16 cellular contexts compared by ENCODE assay signal in the genomic region with DNA sequence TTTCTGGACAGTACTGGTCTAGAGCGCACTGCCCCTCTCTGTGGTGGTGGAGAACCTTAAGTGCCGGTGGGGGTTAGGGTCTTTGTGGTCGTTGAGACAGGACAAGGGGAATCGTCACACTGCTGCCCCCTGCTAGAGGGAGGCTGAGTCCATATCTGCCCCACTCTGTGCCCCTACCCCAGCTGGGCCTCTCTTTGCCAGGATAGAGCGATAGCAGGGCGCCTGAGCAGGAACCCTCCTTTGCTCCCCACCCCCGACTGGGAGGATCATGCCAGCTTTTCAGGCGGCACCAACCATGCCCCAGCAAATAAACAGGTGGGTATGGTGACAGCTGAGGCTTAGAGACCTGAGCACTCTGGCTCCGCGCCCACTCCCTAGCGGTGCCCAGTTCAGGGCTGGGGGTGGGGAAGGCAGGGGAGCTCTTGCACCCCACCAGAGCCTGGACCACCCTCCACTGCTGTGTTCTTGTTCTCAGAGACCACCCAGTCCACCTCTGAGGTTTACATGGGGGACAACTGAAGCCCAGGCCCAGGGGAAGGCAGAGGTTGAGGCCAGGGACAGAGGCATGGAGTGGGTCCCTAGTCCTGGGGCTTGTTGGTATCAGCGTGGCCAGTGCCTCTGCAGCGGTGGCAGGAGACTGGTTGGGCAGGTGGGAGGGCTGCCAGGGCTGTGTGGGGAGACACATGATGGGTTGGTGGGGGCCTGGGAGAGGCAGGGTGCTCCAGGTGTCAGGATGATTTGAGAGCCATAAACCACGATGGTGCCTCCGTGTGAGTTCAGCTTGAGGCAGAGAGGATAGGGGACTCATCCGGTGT. TPM values are rescaled to one million over a fixed set of nuclear protein-coding genes. Genes with fewer than 3 reads are reported as not detected.
A peak's percentile ranks its signal among the peaks of the same experiment; 100 is the strongest.
DNase-seq lines count a peak whose midpoint lies in the region; ATAC-seq, FAIRE-seq and TF ChIP-seq lines count a peak whose summit lies in the region.
"Had no signal": no experiment of that assay in that cellular context is flagged by ENCODE, and none has a peak within 500 bp of the region (broad histone marks: within the 10 kb centered on the region; RNA-seq: fewer than 3 reads in every experiment).

No MANE protein-coding gene starts in this region.

- POLR2A ChIA-PET in activated B cell treated with CpG ODN at 0.5 μM for 24 hours (lab: Charles Lee), result no interaction called here

- H3K9me3 ChIP-seq in lower lobe of right lung (no peaks in the 10 kb centered on the region), left ventricle myocardium inferior (replicated peaks) (no peaks in the 10 kb centered on the region)

- TF ChIP-seq POLR2A in H54 (IDR thresholded peaks at IDR 0.05; ENCODE audit: low read depth, low read length), result no peak

- no peaks in the 10 kb centered on the region for H3K36me3 Mint-ChIP-seq in activated B cell treated with CpG ODN at 0.5 μM for 24 hours (ENCODE audit: low read depth)
- H3K36me3 Mint-ChIP-seq in stimulated activated memory B cell treated with anti-CD40 and anti-IgM and Interleukin-4, amounts not matched to agents 10 μg/mL and 1 μg/mL and 100 μg/mL, for 72 hours, result peaks cover 8% of the 10 kb centered on the region
- H3K36me3 Mint-ChIP-seq: natural killer cell treated with Interleukin-12 subunit alpha and Interleukin-12 subunit beta and Interleukin-15 and Interleukin-18, amount 100 ng/mL, for 72 hours had no signal

- DNase-seq in DMS53 (lab: John Stamatoyannopoulos, UW) (peak; percentile 22), DMS53 treated with DMSO at 0.1 percent for 48 hours (lab: John Stamatoyannopoulos, UW; ENCODE audit: unreplicated experiment) (no peak), activated B cell treated with CpG ODN at 0.5 μM for 24 hours (no peak), lower lobe of right lung (no peak), SK-N-DZ (ENCODE audit: low spot score) (no peak), left ventricle myocardium inferior (no peak), H54 (ENCODE audit: insufficient read length, low spot score) (no peak)
- DNase-seq: 8988T; activated CD4-positive, alpha-beta T cell treated with anti-CD3 and anti-CD28 coated beads for 1 hour; activated T-cell treated with anti-CD3 and anti-CD28 coated beads, Interleukin-2, amount 50 U/mL, for 72 hours; IMR-90; kidney glomerular epithelial cell; NCI-H146 had no signal

- intact Hi-C loops in activated B cell treated with CpG ODN at 0.5 μM for 24 hours (cut with micrococcal nuclease), result no loop called here
- intact Hi-C loops in lower lobe of right lung (cut with DNase I), result no loop called here
- intact Hi-C loops in left ventricle myocardium inferior (cut with micrococcal nuclease), result no loop called here

- no peak for FAIRE-seq in H54 (lab: Jason Lieb, UNC)
- FAIRE-seq: endothelial cell of umbilical vein had no signal

- TF ChIP-seq CTCF in activated B cell treated with CpG ODN at 0.5 μM for 24 hours (IDR thresholded peaks at IDR 0.05), result no peak
- TF ChIP-seq CTCF in lower lobe of right lung (IDR thresholded peaks at IDR 0.05), result no peak
- TF ChIP-seq CTCF in left ventricle myocardium inferior (IDR thresholded peaks at IDR 0.05; ENCODE audit: borderline replicate concordance), result no peak

- H3K27me3 Mint-ChIP-seq in activated B cell treated with CpG ODN at 0.5 μM for 24 hours, result peaks cover 13% of the 10 kb centered on the region
- peaks cover 41% of the 10 kb centered on the region for H3K27me3 Mint-ChIP-seq in stimulated activated memory B cell treated with anti-CD40 and anti-IgM and Interleukin-4, amounts not matched to agents 10 μg/mL and 1 μg/mL and 100 μg/mL, for 72 hours

- H3K4me3 Mint-ChIP-seq in activated B cell treated with CpG ODN at 0.5 μM for 24 hours, result peak overlapping the region; percentile 79
- H3K4me3 Mint-ChIP-seq in stimulated activated memory B cell treated with anti-CD40 and anti-IgM and Interleukin-4, amounts not matched to agents 10 μg/mL and 1 μg/mL and 100 μg/mL, for 72 hours, result peak overlapping the region; percentile 81
- H3K4me3 Mint-ChIP-seq: natural killer cell treated with Interleukin-12 subunit alpha and Interleukin-12 subunit beta and Interleukin-15 and Interleukin-18, amount 100 ng/mL, for 72 hours had no signal

- H3K27me3 ChIP-seq in lower lobe of right lung (ENCODE audit: low read depth), result peaks cover 42% of the 10 kb centered on the region
- peaks cover 65% of the 10 kb centered on the region for H3K27me3 ChIP-seq in left ventricle myocardium inferior (ENCODE audit: low read depth)

- H3K27ac ChIP-seq in lower lobe of right lung (no peak overlapping the region), left ventricle myocardium inferior (replicated peaks) (no peak overlapping the region)

- H3K4me3 ChIP-seq in lower lobe of right lung, result peak overlapping the region; percentile 55
- no peak overlapping the region for H3K4me3 ChIP-seq in left ventricle myocardium inferior

- H3K36me3 ChIP-seq in lower lobe of right lung (no peaks in the 10 kb centered on the region), left ventricle myocardium inferior (no peaks in the 10 kb centered on the region)

- no peaks in the 10 kb centered on the region for H3K9me3 Mint-ChIP-seq in activated B cell treated with CpG ODN at 0.5 μM for 24 hours
- no peaks in the 10 kb centered on the region for H3K9me3 Mint-ChIP-seq in stimulated activated memory B cell treated with anti-CD40 and anti-IgM and Interleukin-4, amounts not matched to agents 10 μg/mL and 1 μg/mL and 100 μg/mL, for 72 hours
- H3K9me3 Mint-ChIP-seq: activated T-cell treated with anti-CD3 and anti-CD28 coated beads, Interleukin-2, amount 50 U/mL, for 72 hours; natural killer cell treated with Interleukin-12 subunit alpha and Interleukin-12 subunit beta and Interleukin-15 and Interleukin-18, amount 100 ng/mL, for 72 hours had no signal

- H3K4me1 Mint-ChIP-seq in activated B cell treated with CpG ODN at 0.5 μM for 24 hours, result peaks cover 32% of the 10 kb centered on the region
- H3K4me1 Mint-ChIP-seq in stimulated activated memory B cell treated with anti-CD40 and anti-IgM and Interleukin-4, amounts not matched to agents 10 μg/mL and 1 μg/mL and 100 μg/mL, for 72 hours, result peaks cover 38% of the 10 kb centered on the region

- CTCF ChIA-PET in activated B cell treated with CpG ODN at 0.5 μM for 24 hours (lab: Charles Lee), result no interaction called here

- H3K4me1 ChIP-seq in lower lobe of right lung (peaks cover 29% of the 10 kb centered on the region), left ventricle myocardium inferior (peaks cover 34% of the 10 kb centered on the region)

- ATAC-seq in activated B cell treated with CpG ODN at 0.5 μM for 24 hours (ENCODE audit: low read depth) (no peak), lower lobe of right lung (no peak)
- no peak for ATAC-seq in stimulated activated memory B cell treated with anti-CD40 and anti-IgM and Interleukin-4, amounts not matched to agents 10 μg/mL and 1 μg/mL and 100 μg/mL, for 72 hours
- ATAC-seq: activated T-cell treated with anti-CD3 and anti-CD28 coated beads, Interleukin-2, amount 50 U/mL, for 72 hours; natural killer cell treated with Interleukin-12 subunit alpha and Interleukin-12 subunit beta and Interleukin-15 and Interleukin-18, amount 100 ng/mL, for 72 hours had no signal

- H3K27ac Mint-ChIP-seq in activated B cell treated with CpG ODN at 0.5 μM for 24 hours, result no peak overlapping the region
- H3K27ac Mint-ChIP-seq in stimulated activated memory B cell treated with anti-CD40 and anti-IgM and Interleukin-4, amounts not matched to agents 10 μg/mL and 1 μg/mL and 100 μg/mL, for 72 hours, result no peak overlapping the region
- H3K27ac Mint-ChIP-seq: activated T-cell treated with anti-CD3 and anti-CD28 coated beads, Interleukin-2, amount 50 U/mL, for 72 hours; natural killer cell treated with Interleukin-12 subunit alpha and Interleukin-12 subunit beta and Interleukin-15 and Interleukin-18, amount 100 ng/mL, for 72 hours had no signal

RNA-seq across cellular contexts. Expression of a gene that starts 1.6 kb away (rescaled TPM):
- 7.2 and 9.9 TPM in 2 replicates for total RNA-seq in activated B cell treated with CpG ODN at 0.5 μM for 24 hours
- total RNA-seq in lower lobe of right lung, result 18.4 TPM
- not detected in 2 replicates for polyA plus RNA-seq in SK-N-DZ (2014; cell fraction: cytosol; rRNA removed)
- not detected in 2 replicates for polyA plus RNA-seq in SK-N-DZ (2014; cell fraction: nucleus; rRNA removed)
- total RNA-seq in left ventricle myocardium inferior, result 0.49 TPM
- total RNA-seq: endothelial cell of umbilical vein; IMR-90; natural killer cell treated with Interleukin-12 subunit alpha and Interleukin-12 subunit beta and Interleukin-15 and Interleukin-18, amount 100 ng/mL, for 72 hours had no signal
- polyA plus RNA-seq: endothelial cell of umbilical vein, IMR-90 had no signal
